Comparison of ENCODE assay signal across 1 cellular context in the genomic region with DNA sequence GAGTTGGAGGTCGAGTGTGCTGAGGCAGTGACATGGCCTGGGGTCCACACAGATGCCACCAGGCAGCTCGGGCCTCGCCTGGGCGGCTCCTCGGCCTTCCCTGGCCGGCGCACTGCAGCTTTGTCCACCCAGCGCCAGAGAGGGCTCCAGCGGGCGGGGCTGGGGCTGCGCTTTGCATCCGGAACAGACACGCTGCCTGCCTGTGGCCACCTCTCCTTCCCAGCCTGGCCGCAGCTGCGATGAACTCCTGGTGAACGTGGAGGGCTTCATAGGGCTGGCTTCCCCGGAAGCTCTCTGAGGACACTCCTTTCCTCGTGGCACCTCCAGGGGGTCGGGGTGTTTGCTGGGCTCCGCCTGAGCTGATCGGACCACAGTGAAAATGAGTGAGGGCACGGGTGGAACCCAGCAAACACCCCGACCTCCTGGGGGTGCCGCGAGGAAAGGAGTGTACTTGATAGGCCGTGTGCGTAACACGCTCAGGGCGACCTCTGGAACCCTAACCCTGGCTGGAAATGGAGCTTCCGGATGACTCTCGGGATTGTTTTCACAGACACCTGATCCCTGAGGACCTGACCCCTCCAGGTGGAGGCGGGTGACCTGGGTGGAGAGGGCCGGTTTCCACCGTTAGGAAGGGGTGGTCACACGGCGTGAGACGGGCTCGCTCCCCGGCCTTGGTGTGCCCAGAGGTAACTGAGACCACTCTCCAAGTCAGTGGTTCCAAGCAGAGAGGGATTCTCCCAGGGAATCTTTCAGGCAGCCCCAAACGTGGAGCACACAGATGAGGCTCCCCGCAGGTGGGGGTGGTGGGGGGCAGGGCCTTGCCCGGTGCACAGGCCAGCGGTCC.
TF ChIP-seq lines count a peak whose summit lies in the region.

No MANE protein-coding gene starts in this region.

TF ChIP-seq in HepG2, 621 proteins besides CTCF, POLR2A, EP300 and RAD21 (continued from another document):
- TF ChIP-seq, protein P1, sequence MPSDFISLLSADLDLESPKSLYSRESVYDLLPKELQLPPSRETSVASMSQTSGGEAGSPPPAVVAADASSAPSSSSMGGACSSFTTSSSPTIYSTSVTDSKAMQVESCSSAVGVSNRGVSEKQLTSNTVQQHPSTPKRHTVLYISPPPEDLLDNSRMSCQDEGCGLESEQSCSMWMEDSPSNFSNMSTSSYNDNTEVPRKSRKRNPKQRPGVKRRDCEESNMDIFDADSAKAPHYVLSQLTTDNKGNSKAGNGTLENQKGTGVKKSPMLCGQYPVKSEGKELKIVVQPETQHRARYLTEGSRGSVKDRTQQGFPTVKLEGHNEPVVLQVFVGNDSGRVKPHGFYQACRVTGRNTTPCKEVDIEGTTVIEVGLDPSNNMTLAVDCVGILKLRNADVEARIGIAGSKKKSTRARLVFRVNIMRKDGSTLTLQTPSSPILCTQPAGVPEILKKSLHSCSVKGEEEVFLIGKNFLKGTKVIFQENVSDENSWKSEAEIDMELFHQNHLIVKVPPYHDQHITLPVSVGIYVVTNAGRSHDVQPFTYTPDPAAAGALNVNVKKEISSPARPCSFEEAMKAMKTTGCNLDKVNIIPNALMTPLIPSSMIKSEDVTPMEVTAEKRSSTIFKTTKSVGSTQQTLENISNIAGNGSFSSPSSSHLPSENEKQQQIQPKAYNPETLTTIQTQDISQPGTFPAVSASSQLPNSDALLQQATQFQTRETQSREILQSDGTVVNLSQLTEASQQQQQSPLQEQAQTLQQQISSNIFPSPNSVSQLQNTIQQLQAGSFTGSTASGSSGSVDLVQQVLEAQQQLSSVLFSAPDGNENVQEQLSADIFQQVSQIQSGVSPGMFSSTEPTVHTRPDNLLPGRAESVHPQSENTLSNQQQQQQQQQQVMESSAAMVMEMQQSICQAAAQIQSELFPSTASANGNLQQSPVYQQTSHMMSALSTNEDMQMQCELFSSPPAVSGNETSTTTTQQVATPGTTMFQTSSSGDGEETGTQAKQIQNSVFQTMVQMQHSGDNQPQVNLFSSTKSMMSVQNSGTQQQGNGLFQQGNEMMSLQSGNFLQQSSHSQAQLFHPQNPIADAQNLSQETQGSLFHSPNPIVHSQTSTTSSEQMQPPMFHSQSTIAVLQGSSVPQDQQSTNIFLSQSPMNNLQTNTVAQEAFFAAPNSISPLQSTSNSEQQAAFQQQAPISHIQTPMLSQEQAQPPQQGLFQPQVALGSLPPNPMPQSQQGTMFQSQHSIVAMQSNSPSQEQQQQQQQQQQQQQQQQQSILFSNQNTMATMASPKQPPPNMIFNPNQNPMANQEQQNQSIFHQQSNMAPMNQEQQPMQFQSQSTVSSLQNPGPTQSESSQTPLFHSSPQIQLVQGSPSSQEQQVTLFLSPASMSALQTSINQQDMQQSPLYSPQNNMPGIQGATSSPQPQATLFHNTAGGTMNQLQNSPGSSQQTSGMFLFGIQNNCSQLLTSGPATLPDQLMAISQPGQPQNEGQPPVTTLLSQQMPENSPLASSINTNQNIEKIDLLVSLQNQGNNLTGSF (CRISPR knock-in tag; IDR thresholded peaks at IDR 0.05) = 0 out of 2 replicates have a peak, but pooled peaks have one; percentile 35
- peak; percentile 56; the same call in 1 of the 2 replicates for TF ChIP-seq GABPB1 (CRISPR knock-in tag; IDR thresholded peaks at IDR 0.05)
- TF ChIP-seq ZNF776 (CRISPR knock-in tag; IDR thresholded peaks at IDR 0.05) = peak; percentile 74; the same call in 1 of the 2 replicates
- 0 out of 2 replicates have a peak, but pooled peaks have one; percentile 31 for TF ChIP-seq SIX1 (CRISPR knock-in tag; IDR thresholded peaks at IDR 0.05; ENCODE audit: borderline replicate concordance)
- TF ChIP-seq KDM5B (CRISPR knock-in tag; IDR thresholded peaks at IDR 0.05; ENCODE audit: borderline replicate concordance) = peak; percentile 60; the same call in 1 of the 2 replicates
- no peak for TF ChIP-seq GFI1 (CRISPR knock-in tag; IDR thresholded peaks at IDR 0.05; ENCODE audit: borderline replicate concordance)
- peak; percentile 47; the same call in 1 of the 2 replicates for TF ChIP-seq ZNF563 (CRISPR knock-in tag; IDR thresholded peaks at IDR 0.05)
- 0 out of 4 replicates have a peak, but pooled peaks of 1 of the 2 experiments have one; percentile 19 for TF ChIP-seq KLF16 (CRISPR knock-in tag; IDR thresholded peaks at IDR 0.05)
- TF ChIP-seq ZNF333 (CRISPR knock-in tag; IDR thresholded peaks at IDR 0.05; ENCODE audit: borderline replicate concordance) = peak; percentile 72; the same call in 1 of the 2 replicates
- TF ChIP-seq ZNF451 (CRISPR knock-in tag; IDR thresholded peaks at IDR 0.05) = 0 out of 2 replicates have a peak, but pooled peaks have one; percentile 20
- TF ChIP-seq STAG1 (CRISPR knock-in tag; IDR thresholded peaks at IDR 0.05) = no peak
- no peak for TF ChIP-seq ZNF672 (CRISPR knock-in tag; IDR thresholded peaks at IDR 0.05)
- TF ChIP-seq NBN (conservative IDR thresholded peaks at IDR 0.05) = no peak
- 0 out of 2 replicates have a peak, but pooled peaks have one; percentile 12 for TF ChIP-seq HNRNPL (IDR thresholded peaks at IDR 0.05; ENCODE audit: low read depth, low read length)
- TF ChIP-seq, protein P2, sequence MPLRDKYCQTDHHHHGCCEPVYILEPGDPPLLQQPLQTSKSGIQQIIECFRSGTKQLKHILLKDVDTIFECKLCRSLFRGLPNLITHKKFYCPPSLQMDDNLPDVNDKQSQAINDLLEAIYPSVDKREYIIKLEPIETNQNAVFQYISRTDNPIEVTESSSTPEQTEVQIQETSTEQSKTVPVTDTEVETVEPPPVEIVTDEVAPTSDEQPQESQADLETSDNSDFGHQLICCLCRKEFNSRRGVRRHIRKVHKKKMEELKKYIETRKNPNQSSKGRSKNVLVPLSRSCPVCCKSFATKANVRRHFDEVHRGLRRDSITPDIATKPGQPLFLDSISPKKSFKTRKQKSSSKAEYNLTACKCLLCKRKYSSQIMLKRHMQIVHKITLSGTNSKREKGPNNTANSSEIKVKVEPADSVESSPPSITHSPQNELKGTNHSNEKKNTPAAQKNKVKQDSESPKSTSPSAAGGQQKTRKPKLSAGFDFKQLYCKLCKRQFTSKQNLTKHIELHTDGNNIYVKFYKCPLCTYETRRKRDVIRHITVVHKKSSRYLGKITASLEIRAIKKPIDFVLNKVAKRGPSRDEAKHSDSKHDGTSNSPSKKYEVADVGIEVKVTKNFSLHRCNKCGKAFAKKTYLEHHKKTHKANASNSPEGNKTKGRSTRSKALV (CRISPR knock-in tag; IDR thresholded peaks at IDR 0.05) = peak; percentile 61; the same call in 1 of the 2 replicates
- no peak for TF ChIP-seq ZNF251 (CRISPR knock-in tag; IDR thresholded peaks at IDR 0.05)
- peak; percentile 11; the same call in 1 of the 2 replicates for TF ChIP-seq SALL1 (CRISPR knock-in tag; IDR thresholded peaks at IDR 0.05)
- no peak for TF ChIP-seq CHD4 (IDR thresholded peaks at IDR 0.05; ENCODE audit: borderline replicate concordance, low read length)
- TF ChIP-seq ATM (IDR thresholded peaks at IDR 0.05; ENCODE audit: borderline replicate concordance) = no peak
- TF ChIP-seq ZFX (CRISPR knock-in tag; IDR thresholded peaks at IDR 0.05; ENCODE audit: low read depth) = peak; percentile 57
- TF ChIP-seq ZNF768 (CRISPR knock-in tag; IDR thresholded peaks at IDR 0.05) = peak; percentile 41; the same call in 1 of the 2 replicates
- TF ChIP-seq SOX6 (IDR thresholded peaks at IDR 0.05) = no peak
- TF ChIP-seq SOX6 (CRISPR knock-in tag; IDR thresholded peaks at IDR 0.05) = 0 out of 2 replicates have a peak, but pooled peaks have one; percentile 22
TF ChIP-seq in HepG2: peak in this region for 28.
